Comparison of ENCODE assay signal across 22 cellular contexts in the genomic region with DNA sequence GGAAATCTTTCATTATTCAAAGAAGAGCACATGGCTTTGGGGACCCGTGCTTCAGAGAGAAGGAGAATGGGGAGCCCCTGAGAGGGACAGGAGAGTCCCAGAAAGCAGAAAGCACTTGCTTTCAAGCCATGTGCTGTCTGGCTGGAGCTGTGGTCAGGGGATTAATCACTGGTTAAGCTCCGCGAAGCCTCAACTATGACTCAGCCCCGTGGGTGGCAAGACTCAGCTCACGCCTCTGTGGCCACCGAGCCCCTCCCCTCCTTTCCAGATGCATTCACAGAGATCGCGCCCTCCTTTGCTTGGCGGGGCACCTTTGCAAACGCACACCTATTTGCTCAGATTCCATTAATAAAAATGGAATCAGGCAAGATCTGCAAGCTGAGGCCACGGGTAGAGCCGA.
DNase-seq lines count a peak whose midpoint lies in the region; ATAC-seq, FAIRE-seq and TF ChIP-seq lines count a peak whose summit lies in the region.
"Had no signal": no experiment of that assay in that cellular context is flagged by ENCODE, and none has a peak within 500 bp of the region (broad histone marks: within the 10 kb centered on the region; RNA-seq: fewer than 3 reads in every experiment).

No MANE protein-coding gene starts in this region.

- H3K27me3 Mint-ChIP-seq in activated CD4-positive, alpha-beta T cell treated with anti-CD3 and anti-CD28 coated beads for 36 hours, result peaks cover 6% of the 10 kb centered on the region
- no peaks in the 10 kb centered on the region for H3K27me3 Mint-ChIP-seq in stimulated activated memory B cell treated with anti-CD40 and anti-IgM and Interleukin-4, amounts not matched to agents 10 μg/mL and 1 μg/mL and 100 μg/mL, for 72 hours
- H3K27me3 Mint-ChIP-seq: activated CD4-positive, alpha-beta T cell treated with anti-CD3 and anti-CD28 coated beads, Interleukin-2, amount 10 ng/mL, durations not matched to agents 7 days and 5 days; CD4-positive, alpha-beta T cell had no signal

- no peak overlapping the region for H3K27ac ChIP-seq in K562 (ENCODE audit: extremely low read depth, low read depth, low read length)
- H3K27ac ChIP-seq: A549, thoracic aorta had no signal

- H3K27me3 ChIP-seq in MG63 (peaks cover 7% of the 10 kb centered on the region), K562 (ENCODE audit: control insufficient read depth in 2 of 2, insufficient read depth in 2 of 2, low read length in 2 of 2) (peaks cover 0 to 5% of the 10 kb centered on the region in 2 experiments; a peak in 2 of 5 replicates)

- TF ChIP-seq CTCF in K562 (IDR thresholded peaks at IDR 0.05 in 2 of 3, conservative IDR thresholded peaks at IDR 0.05 in 1 of 3; ENCODE audit: insufficient read depth in 2 of 3, low read depth in 1 of 3, low read length in 3 of 3), result no peak

- intact Hi-C loops in activated CD4-positive, alpha-beta T cell treated with anti-CD3 and anti-CD28 coated beads for 36 hours (cut with DNase I, micrococcal nuclease), result no loop called here
- intact Hi-C loops in K562 (cut with micrococcal nuclease), result no loop called here

- H3K9me3 Mint-ChIP-seq in activated CD4-positive, alpha-beta T cell treated with anti-CD3 and anti-CD28 coated beads for 36 hours (ENCODE audit: low read depth), result peaks cover 3% of the 10 kb centered on the region
- H3K9me3 Mint-ChIP-seq in stimulated activated memory B cell treated with anti-CD40 and anti-IgM and Interleukin-4, amounts not matched to agents 10 μg/mL and 1 μg/mL and 100 μg/mL, for 72 hours, result no peaks in the 10 kb centered on the region
- H3K9me3 Mint-ChIP-seq: activated T-helper 2 cell treated with anti-CD3 and anti-CD28 coated beads, Interferon-gamma antibody, Interleukin-2, Interleukin-4, amounts not matched to agents 10 μg/mL and 5 μg/mL and 100 μg/mL, durations not matched to agents 14 hours and 24 hours and 36 hours; T-helper 2 cell treated with Interferon-gamma antibody and Interleukin-4, amounts not matched to agents 5 μg/mL and 100 μg/mL, for 36 hours had no signal

- POLR2A ChIA-PET in activated CD4-positive, alpha-beta T cell treated with anti-CD3 and anti-CD28 coated beads for 36 hours (lab: Charles Lee), result interaction anchor here (0.6 kb wide), 1 partner anchor 12 kb away, joined by 3 read pairs; no protein-coding TSS in a partner anchor
- POLR2A ChIA-PET in K562 (lab: Yijun Ruan, JAX), result no interaction called here

- CTCF ChIA-PET in activated CD4-positive, alpha-beta T cell treated with anti-CD3 and anti-CD28 coated beads for 36 hours (lab: Charles Lee), result no interaction called here
- CTCF ChIA-PET in K562 (lab: Yijun Ruan, JAX; ENCODE audit: low intra/inter-chr PET ratio), result no interaction called here

- FAIRE-seq in K562 (lab: Jason Lieb, UNC), result no peak
- FAIRE-seq: A549, colon, GM12892, keratinocyte had no signal

- H3K4me3 ChIP-seq in MG63 (no peak overlapping the region), K562 (no peak overlapping the region)
- H3K4me3 ChIP-seq: A549, thoracic aorta had no signal

- H3K4me1 ChIP-seq in K562 (replicated peaks in 1 of 2; ENCODE audit: control insufficient read depth in 2 of 2, insufficient read depth in 2 of 2, low read length in 2 of 2), result no peaks in the 10 kb centered on the region
- H3K4me1 ChIP-seq: A549 had no signal

- no peak overlapping the region for H3K27ac Mint-ChIP-seq in activated CD4-positive, alpha-beta T cell treated with anti-CD3 and anti-CD28 coated beads for 36 hours
- H3K27ac Mint-ChIP-seq in stimulated activated memory B cell treated with anti-CD40 and anti-IgM and Interleukin-4, amounts not matched to agents 10 μg/mL and 1 μg/mL and 100 μg/mL, for 72 hours, result no peak overlapping the region
- H3K27ac Mint-ChIP-seq: activated CD4-positive, alpha-beta T cell treated with anti-CD3 and anti-CD28 coated beads, Interleukin-2, amount 10 ng/mL, durations not matched to agents 7 days and 5 days; activated T-helper 2 cell treated with anti-CD3 and anti-CD28 coated beads, Interferon-gamma antibody, Interleukin-2, Interleukin-4, amounts not matched to agents 10 μg/mL and 5 μg/mL and 100 μg/mL, durations not matched to agents 14 hours and 24 hours and 36 hours; CD4-positive, alpha-beta T cell; T-helper 2 cell treated with Interferon-gamma antibody and Interleukin-4, amounts not matched to agents 5 μg/mL and 100 μg/mL, for 36 hours had no signal

- H3K9ac ChIP-seq in K562 (ENCODE audit: insufficient read depth in 1 of 2, low read depth in 2 of 2, low read length in 2 of 2), result no peak overlapping the region

- TF ChIP-seq POLR2A in K562 (conservative IDR thresholded peaks at IDR 0.05), result no peak

- H4K20me1 ChIP-seq in K562 (replicated peaks; ENCODE audit: control insufficient read depth, insufficient read depth, low read length), result no peaks in the 10 kb centered on the region

- H3K36me3 ChIP-seq in MG63 (no peaks in the 10 kb centered on the region), K562 (ENCODE audit: control insufficient read depth, insufficient read depth, low read length) (no peaks in the 10 kb centered on the region)
- H3K36me3 ChIP-seq: thoracic aorta had no signal

- H3K79me2 ChIP-seq in K562 (ENCODE audit: control insufficient read depth, insufficient read depth, low read length), result no peaks in the 10 kb centered on the region

- H3K4me2 ChIP-seq in K562 (ENCODE audit: insufficient read depth, low read length), result no peak overlapping the region
- H3K4me2 ChIP-seq: A549 had no signal

- H3K4me3 Mint-ChIP-seq in activated CD4-positive, alpha-beta T cell treated with anti-CD3 and anti-CD28 coated beads for 36 hours, result no peak overlapping the region
- H3K4me3 Mint-ChIP-seq in stimulated activated memory B cell treated with anti-CD40 and anti-IgM and Interleukin-4, amounts not matched to agents 10 μg/mL and 1 μg/mL and 100 μg/mL, for 72 hours, result no peak overlapping the region
- H3K4me3 Mint-ChIP-seq: activated CD4-positive, alpha-beta T cell treated with anti-CD3 and anti-CD28 coated beads, Interleukin-2, amount 10 ng/mL, durations not matched to agents 7 days and 5 days; CD4-positive, alpha-beta T cell; T-helper 2 cell treated with Interferon-gamma antibody and Interleukin-4, amounts not matched to agents 5 μg/mL and 100 μg/mL, for 36 hours had no signal

- no peak for TF ChIP-seq RAD21 in K562 (CRISPR knock-in tag; conservative IDR thresholded peaks at IDR 0.05 in 1 of 2, IDR thresholded peaks at IDR 0.05 in 1 of 2)

- no peaks in the 10 kb centered on the region for H3K9me1 ChIP-seq in K562 (ENCODE audit: control insufficient read depth, insufficient read depth, low read length)

- no peaks in the 10 kb centered on the region for H3K36me3 Mint-ChIP-seq in activated CD4-positive, alpha-beta T cell treated with anti-CD3 and anti-CD28 coated beads for 36 hours (ENCODE audit: low read depth)
- no peaks in the 10 kb centered on the region for H3K36me3 Mint-ChIP-seq in stimulated activated memory B cell treated with anti-CD40 and anti-IgM and Interleukin-4, amounts not matched to agents 10 μg/mL and 1 μg/mL and 100 μg/mL, for 72 hours

- ATAC-seq in activated CD4-positive, alpha-beta T cell treated with anti-CD3 and anti-CD28 coated beads for 36 hours, result no peak
- ATAC-seq in K562, result no peak
- ATAC-seq in HG02840 (IDR thresholded peaks at IDR 0.05; ENCODE audit: low FRiP score, unreplicated experiment), result no peak
- ATAC-seq in stimulated activated memory B cell treated with anti-CD40 and anti-IgM and Interleukin-4, amounts not matched to agents 10 μg/mL and 1 μg/mL and 100 μg/mL, for 72 hours, result no peak
- ATAC-seq: A549 had no signal

- no peak for TF ChIP-seq EP300 in K562 (IDR thresholded peaks at IDR 0.05; ENCODE audit: low read length)

- no peak overlapping the region for H2AFZ ChIP-seq in K562 (ENCODE audit: low read depth, low read length)

- H3K4me1 Mint-ChIP-seq in activated CD4-positive, alpha-beta T cell treated with anti-CD3 and anti-CD28 coated beads for 36 hours, result no peaks in the 10 kb centered on the region
- no peaks in the 10 kb centered on the region for H3K4me1 Mint-ChIP-seq in stimulated activated memory B cell treated with anti-CD40 and anti-IgM and Interleukin-4, amounts not matched to agents 10 μg/mL and 1 μg/mL and 100 μg/mL, for 72 hours
- H3K4me1 Mint-ChIP-seq: activated CD4-positive, alpha-beta T cell treated with anti-CD3 and anti-CD28 coated beads, Interleukin-2, amount 10 ng/mL, durations not matched to agents 7 days and 5 days had no signal

- in situ Hi-C loops in K562 (cut with MboI), result no loop called here

- no peaks in the 10 kb centered on the region for H3K9me3 ChIP-seq in MG63
- no peaks in the 10 kb centered on the region for H3K9me3 ChIP-seq in K562 (replicated peaks; ENCODE audit: control insufficient read depth, insufficient read depth, low read depth, low read length)
- H3K9me3 ChIP-seq: A549, thoracic aorta had no signal

- DNase-seq in activated CD4-positive, alpha-beta T cell treated with anti-CD3 and anti-CD28 coated beads for 36 hours, result peak; percentile 38
- DNase-seq in activated CD4-positive, alpha-beta T cell treated with anti-CD3 and anti-CD28 coated beads, Interleukin-2, amount 50 U/mL, for 1 hour, result no peak
- DNase-seq in MG63, result peak; percentile 71
- DNase-seq in K562 (ENCODE audit: extremely low read depth in 1 of 4, low spot score in 3 of 4), result peak in 3 of 4 experiments; percentile 9 to 14 (median 13)
- peak; percentile 48 for DNase-seq in renal cortical epithelial cell (ENCODE audit: low read depth)
- no peak for DNase-seq in DMS114 treated with DMSO at 0.1 percent for 48 hours (lab: John Stamatoyannopoulos, UW; ENCODE audit: unreplicated experiment)
- DNase-seq: activated CD4-positive, alpha-beta T cell treated with anti-CD3 and anti-CD28 coated beads, Interleukin-2, amount 10 ng/mL, durations not matched to agents 7 days and 5 days; CD4-positive, alpha-beta T cell; erythroblast; HCEC 1CT; NCI-H2107; SHP77 treated with DMSO at 0.1 percent for 48 hours; stimulated activated CD4-positive, alpha-beta T cell treated with anti-CD3 and anti-CD28 coated beads, Interleukin-12 subunit alpha, Interleukin-12 subunit beta, amount 100 ng/mL, for 4 hours had no signal

- no TSS peak for BruUV-seq in K562 (replicated peaks; lab: Mats Ljungman, UMichigan)

- 6% methylated on average over 8 of the region's 12 CpGs for WGBS in K562 (ENCODE audit: insufficient coverage, low coverage, missing lambda C conversion rate)

TF ChIP-seq in K562, 482 proteins besides CTCF, POLR2A, EP300 and RAD21 (continues in another document):
- peak; percentile 58 for TF ChIP-seq EGR1 (conservative IDR thresholded peaks at IDR 0.05)
- no peak for TF ChIP-seq KAT7 (CRISPR knock-in tag; IDR thresholded peaks at IDR 0.05; ENCODE audit: borderline replicate concordance)
- TF ChIP-seq ZNF583 (CRISPR knock-in tag; IDR thresholded peaks at IDR 0.05), result no peak

Comparison
In these comparisons a context has a peak if more than half of its experiments do, and no peak if none do; other contexts are left out.
1. DNase-seq: peak in activated CD4-positive, alpha-beta T cell treated with anti-CD3 and anti-CD28 coated beads for 36 hours (single experiment), MG63 (single experiment), K562 (3 of 4) and renal cortical epithelial cell (single experiment); none in activated CD4-positive, alpha-beta T cell treated with anti-CD3 and anti-CD28 coated beads, Interleukin-2, amount 50 U/mL, for 1 hour (single experiment) and DMS114 treated with DMSO at 0.1 percent for 48 hours (single experiment).